ENCODE assay signal across 10 cellular contexts in the genomic region with DNA sequence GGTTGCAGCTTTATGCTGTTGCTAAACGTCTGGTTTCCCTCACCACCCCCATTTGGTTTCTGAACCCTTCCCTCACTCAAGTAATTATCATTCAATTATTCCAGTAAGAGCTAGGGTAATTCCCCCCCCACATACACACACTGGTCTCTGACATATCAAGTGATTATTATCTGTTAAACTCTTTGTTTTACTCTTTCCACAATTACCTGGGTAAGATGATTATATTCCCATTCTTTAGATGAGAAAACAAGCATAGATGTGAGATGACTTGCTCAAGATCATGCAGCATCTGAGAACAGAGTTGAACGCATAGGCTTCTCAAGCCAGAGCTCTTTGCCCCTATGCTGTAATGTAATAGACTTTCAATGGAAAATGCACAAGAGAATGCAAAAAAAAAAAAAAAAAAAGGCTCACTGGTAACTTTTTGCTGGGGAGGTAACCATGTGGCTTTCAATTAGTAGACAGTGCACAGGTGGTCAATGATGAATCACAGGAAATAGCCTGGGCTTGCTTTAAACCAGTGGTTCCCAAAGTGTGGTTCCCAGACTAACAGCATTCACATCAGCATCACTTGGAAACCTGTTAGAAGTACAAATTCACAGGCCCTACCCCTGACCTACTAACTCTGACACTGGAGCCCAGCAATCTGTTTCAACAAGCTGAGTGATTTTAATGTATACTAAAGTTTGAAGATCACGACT.
DNase-seq lines count a peak whose midpoint lies in the region; ATAC-seq, FAIRE-seq and TF ChIP-seq lines count a peak whose summit lies in the region.
"Had no signal": no experiment of that assay in that cellular context is flagged by ENCODE, and none has a peak within 500 bp of the region (broad histone marks: within the 10 kb centered on the region; RNA-seq: fewer than 3 reads in every experiment).

No MANE protein-coding gene starts in this region.

- H3K27ac Mint-ChIP-seq in activated CD4-positive, alpha-beta T cell treated with anti-CD3 and anti-CD28 coated beads, Interleukin-2, amount 10 ng/mL, durations not matched to agents 24 days and 14 days: peak overlapping the region; percentile 71
- peak overlapping the region; percentile 31 to 84 for H3K27ac Mint-ChIP-seq in activated naive CD4-positive, alpha-beta T cell treated with anti-CD3 and anti-CD28 coated beads, Interleukin-2, amount 50 U/mL, for 72 hours
- H3K27ac Mint-ChIP-seq in nephron: peak overlapping the region; percentile 18 to 44 (median 32)

- no peak for TF ChIP-seq CTCF in nephron (IDR thresholded peaks at IDR 0.05; ENCODE audit: unreplicated experiment in 3 of 3)
- no peak for TF ChIP-seq CTCF in ovary (IDR thresholded peaks at IDR 0.05)
- no peak for TF ChIP-seq CTCF in transverse colon (IDR thresholded peaks at IDR 0.05)

- H3K27me3 ChIP-seq in ovary (no peaks in the 10 kb centered on the region), transverse colon (no peaks in the 10 kb centered on the region)

- H3K27ac ChIP-seq in ovary (no peak overlapping the region), transverse colon (no peak overlapping the region)

- DNase-seq in activated CD4-positive, alpha-beta T cell treated with anti-CD3 and anti-CD28 coated beads, Interleukin-2, amount 10 ng/mL, durations not matched to agents 24 days and 14 days: no peak
- no peak for DNase-seq in activated CD4-positive, alpha-beta T cell treated with anti-CD3 and anti-CD28 coated beads for 4 hours
- no peak for DNase-seq in activated naive CD4-positive, alpha-beta T cell treated with anti-CD3 and anti-CD28 coated beads, Interleukin-2, amount 50 U/mL, for 72 hours (ENCODE audit: low spot score in 2 of 2)
- DNase-seq in ovary: no peak
- DNase-seq in frontal cortex (ENCODE audit: low spot score in 2 of 2): no peak
- no peak for DNase-seq in transverse colon
- DNase-seq: RPMI8226 had no signal

- intact Hi-C loops in activated CD4-positive, alpha-beta T cell treated with anti-CD3 and anti-CD28 coated beads, Interleukin-2, amount 10 ng/mL, durations not matched to agents 24 days and 14 days (cut with micrococcal nuclease): loop anchor here (1.0 to 5.0 kb wide), 5 partner anchors 16 to 159 kb away; no protein-coding TSS in a partner anchor
- intact Hi-C loops in ovary (cut with DNase I): no loop called here
- intact Hi-C loops in transverse colon (cut with DNase I; ENCODE audit: low total_unique reads): no loop called here

- peaks cover 32% of the 10 kb centered on the region for H3K4me1 Mint-ChIP-seq in activated CD4-positive, alpha-beta T cell treated with anti-CD3 and anti-CD28 coated beads, Interleukin-2, amount 10 ng/mL, durations not matched to agents 24 days and 14 days
- peaks cover 30% of the 10 kb centered on the region for H3K4me1 Mint-ChIP-seq in nephron
- H3K4me1 Mint-ChIP-seq: IgD-negative memory B cell had no signal

- no peak for TF ChIP-seq POLR2A in ovary (IDR thresholded peaks at IDR 0.05)
- no peak for TF ChIP-seq POLR2A in transverse colon (IDR thresholded peaks at IDR 0.05)

- WGBS in ovary, 3 donors: 76 to 78% (median 76%) methylated on average over 3 of the region's 3 CpGs
- 54 to 64% methylated on average over 3 of the region's 3 CpGs for WGBS in transverse colon (ENCODE audit: low coverage in 1 of 2), 2 donors

- H3K9me3 Mint-ChIP-seq in activated CD4-positive, alpha-beta T cell treated with anti-CD3 and anti-CD28 coated beads, Interleukin-2, amount 10 ng/mL, durations not matched to agents 24 days and 14 days: no peaks in the 10 kb centered on the region
- no peaks in the 10 kb centered on the region for H3K9me3 Mint-ChIP-seq in activated naive CD4-positive, alpha-beta T cell treated with anti-CD3 and anti-CD28 coated beads, Interleukin-2, amount 50 U/mL, for 72 hours
- H3K9me3 Mint-ChIP-seq in nephron: peaks cover 2% of the 10 kb centered on the region
- H3K9me3 Mint-ChIP-seq: IgD-negative memory B cell had no signal

- H3K4me3 ChIP-seq in ovary (no peak overlapping the region), transverse colon (no peak overlapping the region)

- H3K36me3 ChIP-seq in ovary (no peaks in the 10 kb centered on the region), transverse colon (peaks cover 0 to 15% (median 5%) of the 10 kb centered on the region in 4 donors)

- H3K4me3 Mint-ChIP-seq in activated CD4-positive, alpha-beta T cell treated with anti-CD3 and anti-CD28 coated beads, Interleukin-2, amount 10 ng/mL, durations not matched to agents 24 days and 14 days: peak overlapping the region; percentile 9
- no peak overlapping the region for H3K4me3 Mint-ChIP-seq in nephron
- H3K4me3 Mint-ChIP-seq: IgD-negative memory B cell had no signal

- peak; percentile 67 for ATAC-seq in HG02943 (IDR thresholded peaks at IDR 0.05; ENCODE audit: low read depth, unreplicated experiment)
- ATAC-seq in activated naive CD4-positive, alpha-beta T cell treated with anti-CD3 and anti-CD28 coated beads, Interleukin-2, amount 50 U/mL, for 72 hours: peak; percentile 45 to 75

- TF ChIP-seq EP300 in ovary (IDR thresholded peaks at IDR 0.05) (no peak), transverse colon (IDR thresholded peaks at IDR 0.05; ENCODE audit: low read depth) (no peak)

- H3K4me1 ChIP-seq in ovary (ENCODE audit: insufficient read depth) (no peaks in the 10 kb centered on the region), transverse colon (no peaks in the 10 kb centered on the region)

- FAIRE-seq in frontal cortex (lab: Jason Lieb, UNC): no peak

- H3K36me3 Mint-ChIP-seq in activated CD4-positive, alpha-beta T cell treated with anti-CD3 and anti-CD28 coated beads, Interleukin-2, amount 10 ng/mL, durations not matched to agents 24 days and 14 days (ENCODE audit: low read depth): peaks cover 20% of the 10 kb centered on the region
- peaks cover 6 to 8% of the 10 kb centered on the region in 2 donors for H3K36me3 Mint-ChIP-seq in activated naive CD4-positive, alpha-beta T cell treated with anti-CD3 and anti-CD28 coated beads, Interleukin-2, amount 50 U/mL, for 72 hours
- H3K36me3 Mint-ChIP-seq in nephron (ENCODE audit: low read depth): peaks cover 37% of the 10 kb centered on the region

- H3K27me3 Mint-ChIP-seq in activated CD4-positive, alpha-beta T cell treated with anti-CD3 and anti-CD28 coated beads, Interleukin-2, amount 10 ng/mL, durations not matched to agents 24 days and 14 days: peaks cover 8% of the 10 kb centered on the region
- H3K27me3 Mint-ChIP-seq in nephron (ENCODE audit: low read depth): no peaks in the 10 kb centered on the region
- H3K27me3 Mint-ChIP-seq: IgD-negative memory B cell had no signal

- H3K9me3 ChIP-seq in ovary: no peaks in the 10 kb centered on the region
- H3K9me3 ChIP-seq in transverse colon: no peaks in the 10 kb centered on the region

- in situ Hi-C loops in transverse colon (cut with MboI; ENCODE audit: low pct_ligation_motif_present in 1 of 4, low pct_unique_long_range_greater_than_20kb in 1 of 4, low sequenced_read_pairs in 3 of 4): no loop called here
